In the genomic region with DNA sequence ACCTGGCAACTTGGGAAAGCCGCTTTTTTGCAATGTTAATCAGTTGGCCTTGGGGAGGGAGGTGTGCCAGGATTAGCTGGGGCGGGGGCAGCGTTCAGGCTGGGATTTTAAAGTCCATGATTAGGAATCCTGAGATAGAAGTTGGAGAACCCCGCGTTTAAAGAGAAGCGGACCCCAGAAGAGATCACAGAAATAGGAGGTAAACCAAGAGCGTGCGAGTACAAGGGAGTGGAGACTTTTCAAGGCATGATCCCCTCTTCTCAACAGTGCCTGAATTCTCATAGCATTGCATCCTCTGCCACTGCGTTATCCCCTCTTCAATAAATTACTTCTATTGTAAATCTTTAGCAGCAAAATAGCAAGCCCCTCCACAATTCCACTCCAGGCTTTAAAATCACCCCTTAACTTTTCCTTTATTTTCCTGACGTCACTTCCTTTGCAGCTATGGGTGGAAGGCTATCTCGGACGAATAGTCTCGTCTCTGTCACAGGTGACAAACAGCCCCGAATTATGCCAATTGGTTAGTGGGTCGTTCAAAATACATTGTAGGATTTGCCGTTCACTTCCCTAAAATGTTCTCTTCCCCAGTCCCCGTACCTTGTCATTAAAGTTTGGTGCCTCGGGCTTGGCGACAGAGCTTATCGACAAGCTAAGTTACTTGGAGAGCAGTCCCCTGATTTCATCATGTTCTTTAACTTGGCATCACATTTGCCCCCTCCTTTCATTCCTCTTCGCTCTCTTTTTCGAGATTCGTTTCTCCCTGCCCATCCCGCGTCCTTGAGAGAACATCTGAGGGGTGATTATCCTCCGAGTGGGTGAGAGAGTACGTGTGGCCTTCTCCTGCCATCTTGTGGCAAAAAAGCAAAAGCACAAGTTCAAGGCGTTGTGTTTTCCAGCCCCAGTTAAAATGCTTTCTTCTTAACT, we compare ENCODE assay signal across 8 cellular contexts. TPM values are rescaled to one million over a fixed set of nuclear protein-coding genes. Genes with fewer than 3 reads are reported as not detected.
DNase-seq lines count a peak whose midpoint lies in the region; ATAC-seq, FAIRE-seq and TF ChIP-seq lines count a peak whose summit lies in the region.

No MANE protein-coding gene starts in this region.

- TF ChIP-seq CTCF in K562 (IDR thresholded peaks at IDR 0.05 in 2 of 3, conservative IDR thresholded peaks at IDR 0.05 in 1 of 3; ENCODE audit: insufficient read depth in 2 of 3, low read depth in 1 of 3, low read length in 3 of 3): peak; percentile 61 to 93 (median 89)

- peak; percentile 81 to 91 for TF ChIP-seq RAD21 in K562 (CRISPR knock-in tag; conservative IDR thresholded peaks at IDR 0.05 in 1 of 2, IDR thresholded peaks at IDR 0.05 in 1 of 2)

- FAIRE-seq in K562 (lab: Jason Lieb, UNC): peak; percentile 75

- 0 out of 2 replicates have a peak, but pooled peaks have one; percentile 6 for TF ChIP-seq EP300 in K562 (IDR thresholded peaks at IDR 0.05; ENCODE audit: low read length)

- peak overlapping the region; percentile 95 for H3K27ac ChIP-seq in K562 (ENCODE audit: extremely low read depth, low read depth, low read length)

- DNase-seq in activated CD4-positive, CD25-positive, alpha-beta regulatory T cell (lab: John Stamatoyannopoulos, UW): peak in 3 of 4 experiments; percentile 10 to 34 (median 29)
- no peak for DNase-seq in activated CD4-positive, CD25-positive, alpha-beta regulatory T cell treated with anti-CD3 and anti-CD28 coated beads, Interleukin-2, amount 50 U/mL, for 72 hours
- DNase-seq in NCI-H1417 treated with DMSO at 0.1 percent for 48 hours (lab: John Stamatoyannopoulos, UW): peak; percentile 41
- DNase-seq in T follicular helper cell (ENCODE audit: low read depth): peak; percentile 51
- DNase-seq in K562 (ENCODE audit: extremely low read depth in 1 of 4, low spot score in 3 of 4): peak; percentile 64 to 88 (median 73)
- DNase-seq in hippocampal formation (lab: John Stamatoyannopoulos, UW): peak; percentile 61 to 92
- DNase-seq in putamen (ENCODE audit: low spot score): peak; percentile 82

- H3K36me3 ChIP-seq in K562 (ENCODE audit: control insufficient read depth, insufficient read depth, low read length): peaks cover 57% of the 10 kb centered on the region

- ATAC-seq in K562 (peak; percentile 23), GM18502 (IDR thresholded peaks at IDR 0.05; ENCODE audit: poor library complexity, unreplicated experiment) (no peak)

- under 1% methylated on average over 28 of the region's 28 CpGs for WGBS in K562 (ENCODE audit: insufficient coverage, low coverage, missing lambda C conversion rate)

- in situ Hi-C loops in K562 (cut with MboI): loop anchor here (5.0 kb wide), 3 partner anchors 58 to 748 kb away; a partner anchor contains a TSS

- peak overlapping the region; percentile 96 to 98 for H3K9ac ChIP-seq in K562 (ENCODE audit: insufficient read depth in 1 of 2, low read depth in 2 of 2, low read length in 2 of 2)

- no peak overlapping the region for H2AFZ ChIP-seq in K562 (ENCODE audit: low read depth, low read length)

- POLR2A ChIA-PET in K562 (lab: Yijun Ruan, JAX): interaction anchor here (0.6 to 8.2 kb wide), 32 partner anchors 11 to 890 kb away, joined by 3 to 826 read pairs (median 4); a partner anchor contains a TSS

- H3K4me3 ChIP-seq in K562: peak overlapping the region; percentile 79

- H3K27me3 ChIP-seq in K562 (ENCODE audit: control insufficient read depth in 2 of 2, insufficient read depth in 2 of 2, low read length in 2 of 2): no peaks in the 10 kb centered on the region

- intact Hi-C loops in K562 (cut with micrococcal nuclease): loop anchor here (2.0 to 10.0 kb wide), 7 partner anchors 142 to 1863 kb away; a partner anchor contains a TSS

- TF ChIP-seq POLR2A in K562 (conservative IDR thresholded peaks at IDR 0.05): peak; percentile 66

- BruUV-seq in K562 (replicated peaks; lab: Mats Ljungman, UMichigan): no TSS peak

- H3K4me2 ChIP-seq in K562 (ENCODE audit: insufficient read depth, low read length): peak overlapping the region; percentile 98

- H3K9me1 ChIP-seq in K562 (ENCODE audit: control insufficient read depth, insufficient read depth, low read length): no peaks in the 10 kb centered on the region

- CTCF ChIA-PET in K562 (lab: Yijun Ruan, JAX; ENCODE audit: low intra/inter-chr PET ratio): interaction anchor here (0.6 to 1.8 kb wide), 7 partner anchors 100 to 1829 kb away, joined by 3 to 5 read pairs (median 4); no protein-coding TSS in a partner anchor

- H3K9me3 ChIP-seq in K562 (replicated peaks; ENCODE audit: control insufficient read depth, insufficient read depth, low read depth, low read length): no peaks in the 10 kb centered on the region

- peaks cover 31% of the 10 kb centered on the region for H4K20me1 ChIP-seq in K562 (replicated peaks; ENCODE audit: control insufficient read depth, insufficient read depth, low read length)

- peaks cover 15 to 32% of the 10 kb centered on the region in 2 experiments for H3K4me1 ChIP-seq in K562 (replicated peaks in 1 of 2; ENCODE audit: control insufficient read depth in 2 of 2, insufficient read depth in 2 of 2, low read length in 2 of 2)

- H3K79me2 ChIP-seq in K562 (ENCODE audit: control insufficient read depth, insufficient read depth, low read length): peaks cover 94% of the 10 kb centered on the region

TF ChIP-seq in K562, 482 proteins besides CTCF, POLR2A, EP300 and RAD21 (continues in another document):
- TF ChIP-seq SRSF3 (IDR thresholded peaks at IDR 0.05; ENCODE audit: insufficient read depth, low read length): no peak
- peak; percentile 72 for TF ChIP-seq SPI1 (IDR thresholded peaks at IDR 0.05; ENCODE audit: borderline replicate concordance, low read depth, low read length)
- no peak for TF ChIP-seq ZNF511 (CRISPR knock-in tag; IDR thresholded peaks at IDR 0.05)
- TF ChIP-seq ZNF175 (CRISPR knock-in tag; IDR thresholded peaks at IDR 0.05; ENCODE audit: low read depth): no peak
- TF ChIP-seq ETV1 (tag; conservative IDR thresholded peaks at IDR 0.05; ENCODE audit: low read depth): peak; percentile 64
- TF ChIP-seq XRCC5 (IDR thresholded peaks at IDR 0.05; ENCODE audit: low read depth, low read length): peak; percentile 89; the same call in 1 of the 2 replicates
- TF ChIP-seq ARNT (IDR thresholded peaks at IDR 0.05): peak in 1 of 2 experiments; percentile 85; a peak in 1 of 4 replicates
- no peak for TF ChIP-seq DMBX1 (CRISPR knock-in tag; IDR thresholded peaks at IDR 0.05; ENCODE audit: borderline replicate concordance)
- TF ChIP-seq ZNF584 (CRISPR knock-in tag; IDR thresholded peaks at IDR 0.05; ENCODE audit: low read depth): no peak
- peak in 1 of 2 experiments; percentile 25; a peak in 1 of 4 replicates for TF ChIP-seq MCM7 (IDR thresholded peaks at IDR 0.05)

RNA-seq across cellular contexts. Expression of gene OR2B2, which starts 17.1 kb away (rescaled TPM):
- not detected in 2 replicates for total RNA-seq in K562 (2011; cell fraction: chromatin; rRNA removed; ENCODE audit: low replicate concordance)
- not detected in 2 replicates for total RNA-seq in K562 (2011; cell fraction: nucleolus; rRNA removed)
- total RNA-seq in K562 (2011; cell fraction: nucleoplasm; rRNA removed): not detected in 2 replicates
- total RNA-seq in K562 (2014; rRNA removed) (not detected in 2 replicates), K562 (2014; rRNA removed; fragmentation: Illumina TruSeq; extraction: Trizol) (not detected in 2 replicates), K562 (2015; rRNA removed; fragmentation: Illumina TruSeq; extraction: Trizol) (not detected in 2 replicates), K562 (2021) (not detected in 2 replicates)
- polyA plus RNA-seq in K562 (2011; rRNA removed) (not detected in 2 replicates), K562 (2014; fragmentation: Illumina TruSeq; extraction: Trizol) (not detected in 2 replicates), K562 (2014; fragmentation: Nextera tagmentation; extraction: Ambion mirVana) (under 1 TPM in 1 of 2 experiments, not detected in 1; 0.24 TPM), K562 (2014; rRNA removed) (not detected in 2 replicates)
- polyA plus RNA-seq in K562 (2011; cell fraction: cytosol; rRNA removed): not detected in 2 replicates
- not detected in 2 replicates for polyA plus RNA-seq in K562 (2011; cell fraction: nucleus; rRNA removed)
- 0.14 and 0.57 TPM in 2 replicates for polyA plus RNA-seq in K562 (2012)
- polyA minus RNA-seq in K562 (2011; rRNA and poly(A)+ RNA removed): not detected in 2 replicates
- polyA minus RNA-seq in K562 (2011; cell fraction: cytosol; rRNA and poly(A)+ RNA removed): not detected in 2 replicates
- polyA minus RNA-seq in K562 (2011; cell fraction: nucleus; rRNA and poly(A)+ RNA removed): not detected in 2 replicates
